ENCODE assay signal across 18 cellular contexts in genomic region chr13:66509176-66509575, GRCh38.
"Had no signal": no experiment of that assay in that cellular context is flagged by ENCODE, and none has a peak within 500 bp of the region (broad histone marks: within the 10 kb centered on the region; RNA-seq: fewer than 3 reads in every experiment).

No MANE protein-coding gene starts in this region.

- H3K27ac ChIP-seq: tibial artery, WERI-Rb-1 had no signal

- FAIRE-seq: keratinocyte had no signal

- ATAC-seq: activated T-cell treated with anti-CD3 and anti-CD28 coated beads, Interleukin-2, amount 50 U/mL, for 72 hours had no signal

- H3K9me3 ChIP-seq: tibial artery had no signal

- H3K36me3 ChIP-seq: tibial artery, WERI-Rb-1 had no signal

- H3K27ac Mint-ChIP-seq: activated naive CD4-positive, alpha-beta T cell treated with anti-CD3 and anti-CD28 coated beads, Interleukin-2, amount 50 U/mL, for 24 hours; activated T-cell treated with anti-CD3 and anti-CD28 coated beads, Interleukin-2, amount 50 U/mL, for 72 hours; progenitor cell of endocrine pancreas had no signal

- H3K4me1 ChIP-seq: tibial artery had no signal

- H3K27me3 Mint-ChIP-seq: activated naive CD4-positive, alpha-beta T cell treated with anti-CD3 and anti-CD28 coated beads, Interleukin-2, amount 50 U/mL, for 24 hours; progenitor cell of endocrine pancreas had no signal

- DNase-seq: activated CD4-positive, alpha-beta T cell treated with anti-CD3 and anti-CD28 coated beads, Interleukin-2, amount 50 U/mL, for 4 hours; activated effector memory CD4-positive, alpha-beta T cell treated with anti-CD3 and anti-CD28 coated beads, Interleukin-2, amount 50 U/mL, for 16 hours; activated T-cell treated with anti-CD3 and anti-CD28 coated beads, Interleukin-2, amount 50 U/mL, for 72 hours; dermis blood vessel endothelial cell; effector memory CD4-positive, alpha-beta T cell; foreskin melanocyte; glutamatergic neuron; hypothalamus; stimulated activated CD4-positive, alpha-beta T cell treated with anti-CD3 and anti-CD28 coated beads, Interleukin-2, amount 100 ng/mL, for 24 hours; stimulated activated naive CD4-positive, alpha-beta T cell treated with Interleukin-2 at 50 U/mL for 16 hours; T-helper 1 cell; T1000; tibial artery; WERI-Rb-1 had no signal

- H3K4me3 Mint-ChIP-seq: activated naive CD4-positive, alpha-beta T cell treated with anti-CD3 and anti-CD28 coated beads, Interleukin-2, amount 50 U/mL, for 24 hours; activated T-cell treated with anti-CD3 and anti-CD28 coated beads, Interleukin-2, amount 50 U/mL, for 72 hours had no signal

- H3K4me1 Mint-ChIP-seq: activated naive CD4-positive, alpha-beta T cell treated with anti-CD3 and anti-CD28 coated beads, Interleukin-2, amount 50 U/mL, for 24 hours had no signal

- H3K27me3 ChIP-seq: tibial artery had no signal

- H3K36me3 Mint-ChIP-seq: activated naive CD4-positive, alpha-beta T cell treated with anti-CD3 and anti-CD28 coated beads, Interleukin-2, amount 50 U/mL, for 24 hours had no signal

- H3K4me3 ChIP-seq: lung, tibial artery had no signal
